In genomic region chr5:81018608-81019007, GRCh38 we compare ENCODE assay signal across 9 cellular contexts. TPM values are rescaled to one million over a fixed set of nuclear protein-coding genes. Genes with fewer than 3 reads are reported as not detected.
A peak's percentile ranks its signal among the peaks of the same experiment; 100 is the strongest.
DNase-seq lines count a peak whose midpoint lies in the region; ATAC-seq and FAIRE-seq lines count a peak whose summit lies in the region.
"Not testable (repeated sequence)": the region's sequence is repeated elsewhere in the genome, so short reads cannot be mapped to it uniquely, and the experiment has no call there.
"Had no signal": no experiment of that assay in that cellular context is flagged by ENCODE, and none has a peak within 500 bp of the region (broad histone marks: within the 10 kb centered on the region; RNA-seq: fewer than 3 reads in every experiment).

No MANE protein-coding gene starts in this region.

- FAIRE-seq in RCC 7860 (lab: Jason Lieb, UNC) = peak; percentile 68

- peaks cover 60 to 88% (median 74%) of the 10 kb centered on the region in 4 donors for H3K4me1 Mint-ChIP-seq in CD4-positive, alpha-beta memory T cell
- H3K4me1 Mint-ChIP-seq in activated CD4-positive, alpha-beta T cell treated with anti-CD3 and anti-CD28 coated beads, Interleukin-2, amount 10 ng/mL, durations not matched to agents 24 days and 14 days = peaks cover 66% of the 10 kb centered on the region
- peaks cover 68% of the 10 kb centered on the region for H3K4me1 Mint-ChIP-seq in activated T-helper 1 cell treated with anti-CD3 and anti-CD28 coated beads, Interleukin-12 subunit alpha, Interleukin-12 subunit beta, Interleukin-2, Interleukin-4 antibody, amounts not matched to agents 30 ng/mL and 10 ng/mL and 1 ng/mL, durations not matched to agents 14 hours and 24 hours and 36 hours (ENCODE audit: low read depth)
- H3K4me1 Mint-ChIP-seq in activated naive CD8-positive, alpha-beta T cell treated with anti-CD3 and anti-CD28 coated beads, Interleukin-2, amount 10 ng/mL, durations not matched to agents 7 days and 5 days = peaks cover 42% of the 10 kb centered on the region
- H3K4me1 Mint-ChIP-seq in naive thymus-derived CD8-positive, alpha-beta T cell = peaks cover 58 to 88% (median 83%) of the 10 kb centered on the region in 4 donors

- CTCF ChIA-PET in CD4-positive, alpha-beta memory T cell (lab: Charles Lee; ENCODE audit: partially characterized antibody) = interaction anchor here (3.0 kb wide), 1 partner anchor 12 kb away, joined by 11 read pairs; no protein-coding TSS in a partner anchor

- DNase-seq in CD4-positive, alpha-beta memory T cell; activated CD4-positive, alpha-beta T cell treated with anti-CD3 and anti-CD28 coated beads, Interleukin-2, amount 10 ng/mL, durations not matched to agents 24 days and 14 days; activated T-helper 1 cell treated with anti-CD3 and anti-CD28 coated beads, Interleukin-12 subunit alpha, Interleukin-12 subunit beta, Interleukin-2, Interleukin-4 antibody, amounts not matched to agents 30 ng/mL and 10 ng/mL and 1 ng/mL, durations not matched to agents 14 hours and 24 hours and 36 hours (ENCODE audit: low spot score); activated naive CD8-positive, alpha-beta T cell treated with anti-CD3 and anti-CD28 coated beads, Interleukin-2, amount 10 ng/mL, durations not matched to agents 7 days and 5 days; naive thymus-derived CD8-positive, alpha-beta T cell: not testable (repeated sequence)
- DNase-seq in RCC 7860 (ENCODE audit: low spot score) (peak; percentile 51), epithelial cell of prostate (ENCODE audit: low read depth, low spot score) (peak; percentile 34)
- DNase-seq in stimulated activated naive CD8-positive, alpha-beta T cell treated with anti-CD3 and anti-CD28 coated beads, Interleukin-15, Interleukin-2, amounts not matched to agents 100 U/mL and 50 U/mL, for 24 hours = peak; percentile 29

- not testable (repeated sequence) for H3K27ac ChIP-seq in CD4-positive, alpha-beta memory T cell (ENCODE audit: low read depth, low read length); epithelial cell of prostate

- POLR2A ChIA-PET in CD4-positive, alpha-beta memory T cell (lab: Charles Lee; ENCODE audit: partially characterized antibody) = interaction anchor here (0.7 to 1.0 kb wide), 2 partner anchors 11 to 90 kb away, joined by 3 read pairs; no protein-coding TSS in a partner anchor
- POLR2A ChIA-PET in activated naive CD8-positive, alpha-beta T cell treated with anti-CD3 and anti-CD28 coated beads, Interleukin-2, amount 10 ng/mL, durations not matched to agents 7 days and 5 days (lab: Charles Lee) = interaction anchor here (0.6 to 0.7 kb wide), 2 partner anchors 45 to 182 kb away, joined by 4 to 5 read pairs; no protein-coding TSS in a partner anchor
- POLR2A ChIA-PET in naive thymus-derived CD8-positive, alpha-beta T cell (lab: Charles Lee) = interaction anchor here (0.7 to 3.1 kb wide), 6 partner anchors 11 to 594 kb away, joined by 4 to 11 read pairs (median 4); no protein-coding TSS in a partner anchor

- not testable (repeated sequence) for H3K36me3 Mint-ChIP-seq in CD4-positive, alpha-beta memory T cell; activated CD4-positive, alpha-beta T cell treated with anti-CD3 and anti-CD28 coated beads, Interleukin-2, amount 10 ng/mL, durations not matched to agents 24 days and 14 days (ENCODE audit: low read depth); activated T-helper 1 cell treated with anti-CD3 and anti-CD28 coated beads, Interleukin-12 subunit alpha, Interleukin-12 subunit beta, Interleukin-2, Interleukin-4 antibody, amounts not matched to agents 30 ng/mL and 10 ng/mL and 1 ng/mL, durations not matched to agents 14 hours and 24 hours and 36 hours (ENCODE audit: low read depth); activated naive CD8-positive, alpha-beta T cell treated with anti-CD3 and anti-CD28 coated beads, Interleukin-2, amount 10 ng/mL, durations not matched to agents 7 days and 5 days; naive thymus-derived CD8-positive, alpha-beta T cell

- H3K4me3 ChIP-seq in CD4-positive, alpha-beta memory T cell (ENCODE audit: low read length in 2 of 2) = not testable (repeated sequence)

- not testable (repeated sequence) for H3K27me3 ChIP-seq in CD4-positive, alpha-beta memory T cell (ENCODE audit: insufficient read depth, low read length)

- H3K9me3 Mint-ChIP-seq in CD4-positive, alpha-beta memory T cell; activated CD4-positive, alpha-beta T cell treated with anti-CD3 and anti-CD28 coated beads, Interleukin-2, amount 10 ng/mL, durations not matched to agents 24 days and 14 days; activated T-helper 1 cell treated with anti-CD3 and anti-CD28 coated beads, Interleukin-12 subunit alpha, Interleukin-12 subunit beta, Interleukin-2, Interleukin-4 antibody, amounts not matched to agents 30 ng/mL and 10 ng/mL and 1 ng/mL, durations not matched to agents 14 hours and 24 hours and 36 hours; activated naive CD8-positive, alpha-beta T cell treated with anti-CD3 and anti-CD28 coated beads, Interleukin-2, amount 10 ng/mL, durations not matched to agents 7 days and 5 days; naive thymus-derived CD8-positive, alpha-beta T cell: not testable (repeated sequence)

- peak; percentile 51 for ATAC-seq in activated naive CD8-positive, alpha-beta T cell treated with anti-CD3 and anti-CD28 coated beads, Interleukin-2, amount 10 ng/mL, durations not matched to agents 7 days and 5 days (ENCODE audit: low read depth)
- peak in 1 of 2 donors; percentile 72 for ATAC-seq in naive thymus-derived CD8-positive, alpha-beta T cell
- ATAC-seq in stimulated activated naive CD8-positive, alpha-beta T cell treated with anti-CD3 and anti-CD28 coated beads, Interleukin-15, Interleukin-2, amounts not matched to agents 100 U/mL and 50 U/mL, for 24 hours = peak; percentile 70

- H3K4me1 ChIP-seq in CD4-positive, alpha-beta memory T cell (ENCODE audit: insufficient read depth, low read length) = peaks cover 66% of the 10 kb centered on the region

- H3K27ac Mint-ChIP-seq in CD4-positive, alpha-beta memory T cell = peak overlapping the region in 5 of 7 donors; percentile 12 to 72 (median 64)
- peak overlapping the region; percentile 89 for H3K27ac Mint-ChIP-seq in activated CD4-positive, alpha-beta T cell treated with anti-CD3 and anti-CD28 coated beads, Interleukin-2, amount 10 ng/mL, durations not matched to agents 24 days and 14 days
- H3K27ac Mint-ChIP-seq in activated T-helper 1 cell treated with anti-CD3 and anti-CD28 coated beads, Interleukin-12 subunit alpha, Interleukin-12 subunit beta, Interleukin-2, Interleukin-4 antibody, amounts not matched to agents 30 ng/mL and 10 ng/mL and 1 ng/mL, durations not matched to agents 14 hours and 24 hours and 36 hours = peak overlapping the region; percentile 60
- not testable (repeated sequence) for H3K27ac Mint-ChIP-seq in activated naive CD8-positive, alpha-beta T cell treated with anti-CD3 and anti-CD28 coated beads, Interleukin-2, amount 10 ng/mL, durations not matched to agents 7 days and 5 days
- peak overlapping the region in 8 of 10 donors; percentile 25 to 97 (median 70) for H3K27ac Mint-ChIP-seq in naive thymus-derived CD8-positive, alpha-beta T cell

- not testable (repeated sequence) for H3K9me3 ChIP-seq in CD4-positive, alpha-beta memory T cell (ENCODE audit: control insufficient read depth in 1 of 2, low read length in 2 of 2)

- H3K36me3 ChIP-seq in CD4-positive, alpha-beta memory T cell (ENCODE audit: insufficient read depth, low read length) = not testable (repeated sequence)

- H3K4me3 Mint-ChIP-seq in CD4-positive, alpha-beta memory T cell = peak overlapping the region in 4 of 8 donors; percentile 9 to 74 (median 52)
- peak overlapping the region; percentile 68 for H3K4me3 Mint-ChIP-seq in activated CD4-positive, alpha-beta T cell treated with anti-CD3 and anti-CD28 coated beads, Interleukin-2, amount 10 ng/mL, durations not matched to agents 24 days and 14 days
- H3K4me3 Mint-ChIP-seq in activated T-helper 1 cell treated with anti-CD3 and anti-CD28 coated beads, Interleukin-12 subunit alpha, Interleukin-12 subunit beta, Interleukin-2, Interleukin-4 antibody, amounts not matched to agents 30 ng/mL and 10 ng/mL and 1 ng/mL, durations not matched to agents 14 hours and 24 hours and 36 hours = peak overlapping the region; percentile 19
- H3K4me3 Mint-ChIP-seq in activated naive CD8-positive, alpha-beta T cell treated with anti-CD3 and anti-CD28 coated beads, Interleukin-2, amount 10 ng/mL, durations not matched to agents 7 days and 5 days = not testable (repeated sequence)
- H3K4me3 Mint-ChIP-seq in naive thymus-derived CD8-positive, alpha-beta T cell = peak overlapping the region in 8 of 10 donors; percentile 3 to 58 (median 33)

- intact Hi-C loops in CD4-positive, alpha-beta memory T cell (cut with micrococcal nuclease) = not testable (repeated sequence)
- intact Hi-C loops in activated CD4-positive, alpha-beta T cell treated with anti-CD3 and anti-CD28 coated beads, Interleukin-2, amount 10 ng/mL, durations not matched to agents 24 days and 14 days (cut with micrococcal nuclease) = loop anchor here (1.0 kb wide), 1 partner anchor 11 kb away; no protein-coding TSS in a partner anchor
- intact Hi-C loops in activated T-helper 1 cell treated with anti-CD3 and anti-CD28 coated beads, Interleukin-12 subunit alpha, Interleukin-12 subunit beta, Interleukin-2, Interleukin-4 antibody, amounts not matched to agents 30 ng/mL and 10 ng/mL and 1 ng/mL, durations not matched to agents 14 hours and 24 hours and 36 hours (cut with micrococcal nuclease) = loop anchor here (1.0 to 5.0 kb wide), 5 partner anchors 11 to 1026 kb away; partner anchors contain the start of gene MTX3

- H3K27me3 Mint-ChIP-seq in CD4-positive, alpha-beta memory T cell; activated CD4-positive, alpha-beta T cell treated with anti-CD3 and anti-CD28 coated beads, Interleukin-2, amount 10 ng/mL, durations not matched to agents 24 days and 14 days; activated T-helper 1 cell treated with anti-CD3 and anti-CD28 coated beads, Interleukin-12 subunit alpha, Interleukin-12 subunit beta, Interleukin-2, Interleukin-4 antibody, amounts not matched to agents 30 ng/mL and 10 ng/mL and 1 ng/mL, durations not matched to agents 14 hours and 24 hours and 36 hours (ENCODE audit: insufficient read depth); activated naive CD8-positive, alpha-beta T cell treated with anti-CD3 and anti-CD28 coated beads, Interleukin-2, amount 10 ng/mL, durations not matched to agents 7 days and 5 days; naive thymus-derived CD8-positive, alpha-beta T cell: not testable (repeated sequence)

RNA-seq across cellular contexts. Expression of gene RASGRF2, which starts 58.4 kb away (rescaled TPM):
- total RNA-seq in CD4-positive, alpha-beta memory T cell = 10 to 100 TPM; 33.7 to 39.3 TPM
- polyA plus RNA-seq in CD4-positive, alpha-beta memory T cell = 10 to 100 TPM; 10.0 to 16.9 TPM
- total RNA-seq in activated CD4-positive, alpha-beta T cell treated with anti-CD3 and anti-CD28 coated beads, Interleukin-2, amount 10 ng/mL, durations not matched to agents 24 days and 14 days = 21.1 and 22.0 TPM in 2 replicates
- total RNA-seq in activated T-helper 1 cell treated with anti-CD3 and anti-CD28 coated beads, Interleukin-12 subunit alpha, Interleukin-12 subunit beta, Interleukin-2, Interleukin-4 antibody, amounts not matched to agents 30 ng/mL and 10 ng/mL and 1 ng/mL, durations not matched to agents 14 hours and 24 hours and 36 hours = 22.6 and 26.7 TPM in 2 replicates
- 10 to 100 TPM; 18.8 to 19.3 TPM for total RNA-seq in activated naive CD8-positive, alpha-beta T cell treated with anti-CD3 and anti-CD28 coated beads, Interleukin-2, amount 10 ng/mL, durations not matched to agents 7 days and 5 days
- 10 to 100 TPM; 35.2 to 35.9 TPM for total RNA-seq in naive thymus-derived CD8-positive, alpha-beta T cell
- 10 to 100 TPM in 2 of 3 donors, 1 to 10 TPM in 1; 8.3 to 21.7 (median 13.7) TPM for polyA plus RNA-seq in naive thymus-derived CD8-positive, alpha-beta T cell
- total RNA-seq: A172 had no signal
